In genomic region chrX:41301438-41301824, GRCh38 we compare ENCODE assay signal across 19 cellular contexts. TPM values are rescaled to one million over a fixed set of nuclear protein-coding genes. Genes with fewer than 3 reads are reported as not detected.
DNase-seq lines count a peak whose midpoint lies in the region; ATAC-seq and TF ChIP-seq lines count a peak whose summit lies in the region.
"Had no signal": no experiment of that assay in that cellular context is flagged by ENCODE, and none has a peak within 500 bp of the region (broad histone marks: within the 10 kb centered on the region; RNA-seq: fewer than 3 reads in every experiment).

No MANE protein-coding gene starts in this region.

- H3K23ac ChIP-seq in H9 (ENCODE audit: insufficient read length, low read depth, low read length) = no peak overlapping the region

- in situ Hi-C loops in Panc1 (cut with HindIII; ENCODE audit: low pct_unique_long_range_greater_than_20kb, low sequenced_read_pairs) = no loop called here

- H3K36me3 ChIP-seq in BLaER1 treated with 17β-estradiol and CSF1 and Interleukin-3, amounts not matched to agents 10 nM and 100 nM = no peaks in the 10 kb centered on the region
- no peaks in the 10 kb centered on the region for H3K36me3 ChIP-seq in Panc1 (ENCODE audit: control insufficient read depth, insufficient read depth, low read length)
- H3K36me3 ChIP-seq in fibroblast of lung (ENCODE audit: control insufficient read depth, insufficient read depth, low read length) = no peaks in the 10 kb centered on the region
- H3K36me3 ChIP-seq: cardiac muscle cell, gastrocnemius medialis, stomach had no signal

- peak overlapping the region in 1 of 11 experiments; percentile 2; a peak in 2 of 22 replicates for H3K9ac ChIP-seq in BLaER1 treated with 17β-estradiol and CSF1 and Interleukin-3, amounts not matched to agents 10 nM and 100 nM
- H3K9ac ChIP-seq in fibroblast of lung (ENCODE audit: insufficient read depth, low read length) (no peak overlapping the region), H9 (ENCODE audit: extremely low read depth, insufficient read length, low read length) (no peak overlapping the region)

- CTCF ChIA-PET in Panc1 (lab: Charles Lee) (no interaction called here), RWPE1 (lab: Yijun Ruan, JAX) (no interaction called here)

- H3K9me3 Mint-ChIP-seq in H9 = peaks cover 60 to 67% of the 10 kb centered on the region in 2 experiments
- H3K9me3 Mint-ChIP-seq: natural killer cell had no signal

- H2BK12ac ChIP-seq in H9 (ENCODE audit: insufficient read length, low read depth, low read length) = no peak overlapping the region

- no peak overlapping the region for H3K14ac ChIP-seq in H9 (ENCODE audit: insufficient read depth, low read length)

- H2BK5ac ChIP-seq in H9 (ENCODE audit: insufficient read length, low read length) = no peak overlapping the region

- H3K4ac ChIP-seq in H9 (ENCODE audit: low read depth, low read length) = no peak overlapping the region

- peaks cover 0 to 8% (median 4%) of the 10 kb centered on the region in 3 experiments; a peak in 5 of 7 replicates for H3K36me3 Mint-ChIP-seq in H9 (ENCODE audit: insufficient read depth in 1 of 3, low read depth in 3 of 3)
- H3K36me3 Mint-ChIP-seq: natural killer cell had no signal

- WGBS in H9 (ENCODE audit: extremely low coverage, insufficient read length, low lambda C conversion rate) = no CpG with 5 or more reads among the region's 2 CpGs

- no peak overlapping the region for H4K91ac ChIP-seq in H9 (ENCODE audit: insufficient read length, low read depth, low read length)

- peak overlapping the region in 1 of 3 experiments; percentile 27; a peak in 1 of 7 replicates for H3K27ac Mint-ChIP-seq in H9
- H3K27ac Mint-ChIP-seq: natural killer cell had no signal

- DNase-seq in Panc1 (ENCODE audit: low read depth, low spot score) (no peak), fibroblast of lung (ENCODE audit: low read depth in 2 of 2) (no peak), H9 (no peak), NK-92 (lab: John Stamatoyannopoulos, UW; ENCODE audit: unreplicated experiment) (no peak), RWPE1 (ENCODE audit: low spot score) (no peak)
- DNase-seq: activated CD4-positive, alpha-beta T cell treated with anti-CD3 and anti-CD28 coated beads for 48 hours; AML-193; Caco-2; dorsolateral prefrontal cortex; gastrocnemius medialis; KG1; natural killer cell; NCI-H82; stomach; trophoblast cell had no signal

- no peak overlapping the region for H3K18ac ChIP-seq in H9 (ENCODE audit: insufficient read length, low read depth, low read length)

- H2AFZ ChIP-seq in fibroblast of lung (ENCODE audit: low read length) (no peak overlapping the region), H9 (ENCODE audit: low read length) (no peak overlapping the region)

- no peaks in the 10 kb centered on the region for H3K9me3 ChIP-seq in BLaER1 treated with 17β-estradiol and CSF1 and Interleukin-3, amounts not matched to agents 10 nM and 100 nM (replicated peaks in 1 of 11)
- H3K9me3 ChIP-seq in Panc1 (ENCODE audit: control insufficient read depth, insufficient read depth, low read depth, low read length) (no peaks in the 10 kb centered on the region), fibroblast of lung (ENCODE audit: control insufficient read depth, insufficient read depth, low read depth, low read length) (no peaks in the 10 kb centered on the region), H9 (ENCODE audit: control insufficient read depth, low read depth, low read length) (no peaks in the 10 kb centered on the region)
- H3K9me3 ChIP-seq: Caco-2, gastrocnemius medialis, stomach had no signal

- H2BK15ac ChIP-seq in H9 (ENCODE audit: low read depth, low read length) = no peak overlapping the region

- no peak overlapping the region for H2AK5ac ChIP-seq in H9 (ENCODE audit: insufficient read length, low read length)

- peaks cover 25 to 63% (median 47%) of the 10 kb centered on the region in 10 experiments for H3K4me1 ChIP-seq in BLaER1 treated with 17β-estradiol and CSF1 and Interleukin-3, amounts not matched to agents 10 nM and 100 nM
- H3K4me1 ChIP-seq in Panc1 (ENCODE audit: control insufficient read depth, insufficient read depth, low read length) (peaks cover 9% of the 10 kb centered on the region), fibroblast of lung (ENCODE audit: control insufficient read depth, extremely low read depth, insufficient read depth, low read length) (peaks cover 9% of the 10 kb centered on the region), H9 (ENCODE audit: insufficient read depth, low read length) (peaks cover 3% of the 10 kb centered on the region; the same call in 1 of the 2 replicates)
- H3K4me1 ChIP-seq: Caco-2, gastrocnemius medialis, stomach had no signal

- TF ChIP-seq CTCF in Panc1 (IDR thresholded peaks at IDR 0.05) (no peak), fibroblast of lung (conservative IDR thresholded peaks at IDR 0.05 in 1 of 2, IDR thresholded peaks at IDR 0.05 in 1 of 2; ENCODE audit: low read depth in 1 of 2, low read length in 2 of 2) (no peak), H9 (conservative IDR thresholded peaks at IDR 0.05) (no peak), RWPE1 (conservative IDR thresholded peaks at IDR 0.05; ENCODE audit: low read depth) (no peak)

- H3K27me3 Mint-ChIP-seq in H9 (ENCODE audit: low read depth) = peaks cover 2% of the 10 kb centered on the region; the same call in 1 of the 2 replicates

- no peaks in the 10 kb centered on the region for H3K79me2 ChIP-seq in fibroblast of lung (ENCODE audit: control insufficient read depth, insufficient read depth, low read length)
- H3K79me2 ChIP-seq in H9 (ENCODE audit: insufficient read depth, low read length) = no peaks in the 10 kb centered on the region

- no peak overlapping the region for H3K56ac ChIP-seq in H9 (ENCODE audit: insufficient read length, low read depth, low read length)

- no peak overlapping the region for H4K8ac ChIP-seq in H9 (replicated peaks; ENCODE audit: insufficient read length, low read depth, low read length)

- H2BK20ac ChIP-seq in H9 (ENCODE audit: low read depth, low read length, poor library complexity, severe bottlenecking) = no peak overlapping the region

- no peak overlapping the region for H2BK120ac ChIP-seq in H9 (ENCODE audit: low read depth, low read length, poor library complexity, severe bottlenecking)

- no peaks in the 10 kb centered on the region for H3K79me1 ChIP-seq in H9 (ENCODE audit: insufficient read depth, low read depth, low read length, poor library complexity, severe bottlenecking)

- peak overlapping the region in 6 of 11 experiments; percentile 37 to 54 (median 43); a peak in 12 of 22 replicates for H3K27ac ChIP-seq in BLaER1 treated with 17β-estradiol and CSF1 and Interleukin-3, amounts not matched to agents 10 nM and 100 nM
- H3K27ac ChIP-seq in Panc1 (ENCODE audit: low read length) (peak overlapping the region; percentile 74), fibroblast of lung (ENCODE audit: insufficient read depth, low read length) (peak overlapping the region; percentile 61), H9 (ENCODE audit: insufficient read length, low read depth, low read length) (no peak overlapping the region), RWPE1 (no peak overlapping the region)
- H3K27ac ChIP-seq: cardiac muscle cell, dorsolateral prefrontal cortex, gastrocnemius medialis, stomach had no signal

- H3K4me2 ChIP-seq in BLaER1 treated with 17β-estradiol and CSF1 and Interleukin-3, amounts not matched to agents 10 nM and 100 nM = peak overlapping the region; percentile 14 to 84 (median 76); a peak in 21 of 22 replicates
- H3K4me2 ChIP-seq in fibroblast of lung (ENCODE audit: extremely low read depth, insufficient read depth, low read length) = no peak overlapping the region
- H3K4me2 ChIP-seq in H9 (ENCODE audit: insufficient read depth, insufficient read length, low read length) = no peak overlapping the region

- no TSS peak for BruUV-seq in Panc1 (replicated peaks; lab: Mats Ljungman, UMichigan)

- no peak overlapping the region for H4K5ac ChIP-seq in H9 (ENCODE audit: insufficient read length, low read depth, low read length)

- H3T11ph ChIP-seq in H9 (ENCODE audit: low read length) = no peak overlapping the region

- ATAC-seq in GM18861 (IDR thresholded peaks at IDR 0.05; ENCODE audit: unreplicated experiment) (peak; percentile 45), Panc1 (no peak), HG03139 (IDR thresholded peaks at IDR 0.05; ENCODE audit: unreplicated experiment) (no peak)
- ATAC-seq: gastrocnemius medialis, natural killer cell had no signal

- H3K27me3 ChIP-seq in BLaER1 treated with 17β-estradiol and CSF1 and Interleukin-3, amounts not matched to agents 10 nM and 100 nM = no peaks in the 10 kb centered on the region
- H3K27me3 ChIP-seq in Panc1 (ENCODE audit: control insufficient read depth, insufficient read depth, low read length) (no peaks in the 10 kb centered on the region), fibroblast of lung (ENCODE audit: control insufficient read depth, insufficient read depth, low read length) (no peaks in the 10 kb centered on the region), H9 (ENCODE audit: insufficient read depth, low read length) (no peaks in the 10 kb centered on the region)
- H3K27me3 ChIP-seq: cardiac muscle cell, gastrocnemius medialis had no signal

- no peak overlapping the region for H3K4me3 ChIP-seq in BLaER1 treated with 17β-estradiol and CSF1 and Interleukin-3, amounts not matched to agents 10 nM and 100 nM
- H3K4me3 ChIP-seq in Panc1 (ENCODE audit: low read depth in 2 of 2, low read length in 2 of 2) (no peak overlapping the region), fibroblast of lung (replicated peaks in 1 of 4; ENCODE audit: control extremely low read depth in 1 of 4, insufficient read depth in 1 of 4, low read depth in 3 of 4, low read length in 4 of 4) (no peak overlapping the region)
- H3K4me3 ChIP-seq: cardiac muscle cell, dorsolateral prefrontal cortex, gastrocnemius medialis, stomach had no signal

- no peak overlapping the region for H3K4me3 Mint-ChIP-seq in H9
- H3K4me3 Mint-ChIP-seq: natural killer cell had no signal

- intact Hi-C loops in Panc1 (cut with micrococcal nuclease; ENCODE audit: unreplicated experiment) = no loop called here

- H3K4me1 Mint-ChIP-seq in H9 = peaks cover 22 to 27% of the 10 kb centered on the region in 2 experiments
- H3K4me1 Mint-ChIP-seq: natural killer cell had no signal

- POLR2A ChIA-PET in Panc1 (lab: Charles Lee) (no interaction called here), RWPE1 (lab: Yijun Ruan, JAX; ENCODE audit: low non-redundant PET) (no interaction called here)

- H4K20me1 ChIP-seq in BLaER1 treated with 17β-estradiol and CSF1 and Interleukin-3, amounts not matched to agents 10 nM and 100 nM = no peaks in the 10 kb centered on the region
- H4K20me1 ChIP-seq in fibroblast of lung (ENCODE audit: control insufficient read depth, extremely low read depth, insufficient read depth, low read length) (no peaks in the 10 kb centered on the region), H9 (ENCODE audit: control insufficient read depth, insufficient read depth, insufficient read length) (no peaks in the 10 kb centered on the region)

- no peaks in the 10 kb centered on the region for H3K23me2 ChIP-seq in H9 (ENCODE audit: insufficient read length, low read depth, low read length, poor library complexity, severe bottlenecking)

RNA-seq across cellular contexts. Expression of gene DDX3X, which starts 32.5 kb away (rescaled TPM):
- 266 TPM for total RNA-seq in Panc1 (2021; ENCODE audit: unreplicated experiment)
- polyA plus RNA-seq in Panc1 (2012; ENCODE audit: insufficient read length) = 110 TPM
- 177 and 216 TPM in 2 replicates for total RNA-seq in fibroblast of lung
- polyA plus RNA-seq in fibroblast of lung = 97.6 and 125 TPM in 2 replicates
- 129 and 149 TPM in 2 replicates for polyA plus RNA-seq in fibroblast of lung (2012)
- polyA minus RNA-seq in fibroblast of lung (ENCODE audit: low replicate concordance) = 25.7 and 42.6 TPM in 2 replicates
- 328 and 338 TPM in 2 replicates for total RNA-seq in H9 (2021)

Comparison
In these comparisons a context has a peak if more than half of its experiments do, and no peak if none do; other contexts are left out.
1. H3K27ac ChIP-seq: peak in BLaER1 treated with 17β-estradiol and CSF1 and Interleukin-3, amounts not matched to agents 10 nM and 100 nM (6 of 11), Panc1 (single experiment) and fibroblast of lung (single experiment); none in H9 (single experiment) and RWPE1 (single experiment).
2. H3K4me2 ChIP-seq: peak in BLaER1 treated with 17β-estradiol and CSF1 and Interleukin-3, amounts not matched to agents 10 nM and 100 nM (11 of 11); none in fibroblast of lung (single experiment) and H9 (single experiment).